Comparison of ENCODE assay signal across 8 cellular contexts in the genomic region with DNA sequence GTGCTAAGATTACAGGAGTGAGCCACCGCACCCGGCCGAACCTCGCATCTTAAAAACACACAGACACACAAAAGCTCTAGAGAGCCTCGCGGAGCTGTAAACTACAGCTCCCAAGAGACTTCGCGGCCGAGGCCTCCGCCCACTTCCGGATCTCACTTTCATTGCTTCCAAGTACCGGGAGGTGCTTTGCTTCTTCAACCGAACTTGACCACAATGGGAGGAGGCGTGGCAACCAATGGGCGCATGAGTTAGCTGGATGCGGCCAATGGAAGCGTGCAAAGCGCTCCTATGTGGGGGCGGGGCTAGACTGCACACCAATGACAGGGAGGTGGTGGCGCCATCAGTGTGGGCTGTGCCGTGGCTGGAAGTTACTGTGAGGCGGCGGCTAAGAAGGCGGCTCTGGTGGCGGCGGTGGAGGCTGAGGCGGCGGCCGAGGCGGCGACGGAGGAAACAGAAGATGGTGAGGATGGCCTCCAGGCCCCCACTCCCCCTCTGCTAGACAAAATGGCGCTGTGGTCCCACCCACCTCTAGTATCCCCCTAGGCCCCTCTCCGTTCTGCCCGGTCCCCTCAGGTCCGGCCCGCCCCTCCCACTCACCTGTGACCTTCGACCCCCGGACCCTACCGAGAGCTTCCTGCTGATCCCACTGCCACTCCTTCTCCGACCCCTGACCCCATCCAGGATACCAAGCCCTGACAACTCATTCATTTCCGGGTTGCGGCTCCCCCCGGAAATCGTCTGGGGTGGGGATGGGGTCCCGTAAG. TPM values are rescaled to one million over a fixed set of nuclear protein-coding genes. Genes with fewer than 3 reads are reported as not detected.
DNase-seq lines count a peak whose midpoint lies in the region; ATAC-seq and TF ChIP-seq lines count a peak whose summit lies in the region.

A gene (plus strand): TSS at position 366 of the 764 bp plus-strand sequence. CDS start 92 bp downstream, at position 458.

- peak; percentile 11 to 60 for TF ChIP-seq POLR2A in uterus (IDR thresholded peaks at IDR 0.05)

- intact Hi-C loops in T-helper 2 cell treated with Interferon-gamma antibody and Interleukin-4, amounts not matched to agents 100 ng/mL and 5 ng/mL, for 36 hours (cut with micrococcal nuclease) = loop anchor here (1.0 to 2.0 kb wide), 4 partner anchors 17 to 110 kb away; a partner anchor contains a TSS
- intact Hi-C loops in psoas muscle (cut with DNase I) = no loop called here
- intact Hi-C loops in uterus (cut with DNase I; ENCODE audit: low total_unique reads) = no loop called here

- H3K4me3 ChIP-seq in right atrium auricular region (peak within 1 kb of the TSS; percentile 84 to 99), psoas muscle (peak within 1 kb of the TSS; percentile 72), uterus (peak within 1 kb of the TSS; percentile 83 to 93)

- H3K9me3 ChIP-seq in right atrium auricular region (no peaks in the 10 kb centered on the region), psoas muscle (no peaks in the 10 kb centered on the region), uterus (no peaks in the 10 kb centered on the region)

- in situ Hi-C loops in GM13977 (cut with MboI; ENCODE audit: low pct_unique_long_range_greater_than_20kb, low sequenced_read_pairs, unreplicated experiment) = no loop called here

- H3K36me3 ChIP-seq in right atrium auricular region = peaks cover 4% of the 10 kb centered on the region
- H3K36me3 ChIP-seq in psoas muscle (ENCODE audit: insufficient read depth in 1 of 2, low read depth in 1 of 2) = peaks cover 0 to 9% of the 10 kb centered on the region in 2 donors
- H3K36me3 ChIP-seq in uterus = no peaks in the 10 kb centered on the region

- ATAC-seq in HG02938 (IDR thresholded peaks at IDR 0.05; ENCODE audit: unreplicated experiment) (peak; percentile 46), psoas muscle (peak; percentile 83 to 88 (median 84))

- DNase-seq in GM13977 (ENCODE audit: low spot score) (peak; percentile 98), NCI-H187 treated with DMSO at 0.1 percent for 48 hours (lab: John Stamatoyannopoulos, UW) (peak; percentile 88), anterior cingulate cortex (lab: John Stamatoyannopoulos, UW) (peak; percentile 80 to 100 (median 99)), right atrium auricular region (ENCODE audit: low spot score) (peak; percentile 100), psoas muscle (peak; percentile 99), uterus (peak; percentile 99 to 100)

- WGBS in psoas muscle, 3 donors = 1% methylated on average over 32 to 46 of the region's 46 CpGs

- H3K27me3 ChIP-seq in right atrium auricular region (no peaks in the 10 kb centered on the region), psoas muscle (ENCODE audit: insufficient read depth in 3 of 3, low read length in 2 of 3) (peaks cover 0 to 1% (median 0%) of the 10 kb centered on the region in 3 donors), uterus (no peaks in the 10 kb centered on the region)

- peak within 1 kb of the TSS; percentile 60 to 83 for H3K27ac ChIP-seq in right atrium auricular region
- peak within 1 kb of the TSS; percentile 78 for H3K27ac ChIP-seq in psoas muscle
- peak within 1 kb of the TSS; percentile 66 to 68 for H3K27ac ChIP-seq in uterus

- H3K4me1 ChIP-seq in right atrium auricular region (peaks cover 0 to 62% of the 10 kb centered on the region in 2 donors), psoas muscle (peaks cover 34% of the 10 kb centered on the region), uterus (peaks cover 0 to 21% of the 10 kb centered on the region in 2 donors)

- no peak for TF ChIP-seq CTCF in GM13977 (IDR thresholded peaks at IDR 0.05; ENCODE audit: extremely low read depth, insufficient read depth, missing control alignments)
- TF ChIP-seq CTCF in right atrium auricular region (IDR thresholded peaks at IDR 0.05) = no peak
- TF ChIP-seq CTCF in psoas muscle (IDR thresholded peaks at IDR 0.05) = no peak
- peak in 2 of 4 experiments; percentile 12 to 23 for TF ChIP-seq CTCF in uterus (IDR thresholded peaks at IDR 0.05)

RNA-seq across cellular contexts. Expression of the gene that starts here (rescaled TPM):
- total RNA-seq in T-helper 2 cell treated with Interferon-gamma antibody and Interleukin-4, amounts not matched to agents 100 ng/mL and 5 ng/mL, for 36 hours = 33.7 and 39.6 TPM in 2 replicates
- total RNA-seq in right atrium auricular region (10 to 100 TPM; 22.2 to 40.1 TPM), psoas muscle (10 to 100 TPM; 21.5 to 35.4 (median 27.9) TPM), uterus (10 to 100 TPM in 2 of 4 donors, 1 to 10 TPM in 2; 2.8 to 22.2 (median 8.9) TPM)
- polyA plus RNA-seq in psoas muscle = 10 to 100 TPM; 47.2 to 90.4 (median 75.0) TPM

Comparison
In these comparisons a context has a peak if more than half of its experiments do, and no peak if none do; other contexts are left out.
1. Peak in every context shown above with its lines: DNase-seq, ATAC-seq, H3K4me3 ChIP-seq and H3K27ac ChIP-seq.